In the genomic region with DNA sequence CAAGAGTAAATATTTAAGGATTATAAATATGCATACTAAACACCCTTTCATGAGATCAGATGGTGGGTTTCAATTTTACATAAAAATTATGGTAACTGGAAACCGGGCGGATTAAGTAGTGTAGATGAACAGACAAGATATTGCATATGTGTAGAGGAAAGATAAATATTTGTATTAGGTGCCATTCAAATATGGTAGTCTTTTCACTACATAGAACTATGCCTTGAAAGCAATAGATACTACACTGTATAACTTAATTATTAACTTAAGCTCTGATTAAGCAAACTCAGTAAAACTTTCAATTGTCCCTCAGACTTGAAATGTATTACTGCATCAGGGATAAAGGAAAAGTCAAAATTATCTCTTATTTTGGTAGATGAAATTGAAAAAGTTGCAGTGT, we compare ENCODE assay signal across 14 cellular contexts. TPM values are rescaled to one million over a fixed set of nuclear protein-coding genes. Genes with fewer than 3 reads are reported as not detected.
DNase-seq lines count a peak whose midpoint lies in the region; ATAC-seq and TF ChIP-seq lines count a peak whose summit lies in the region.
"Had no signal": no experiment of that assay in that cellular context is flagged by ENCODE, and none has a peak within 500 bp of the region (broad histone marks: within the 10 kb centered on the region; RNA-seq: fewer than 3 reads in every experiment).

No MANE protein-coding gene starts in this region.

- H4K20me1 ChIP-seq in GM23248 (ENCODE audit: insufficient read depth) = no peaks in the 10 kb centered on the region

- no peaks in the 10 kb centered on the region for H3K9me3 ChIP-seq in GM23248 (ENCODE audit: low read depth)
- H3K9me3 ChIP-seq in SJSA1 (replicated peaks) = no peaks in the 10 kb centered on the region
- H3K9me3 ChIP-seq in iPS-20b (ENCODE audit: insufficient read depth, low read depth, low read length) = no peaks in the 10 kb centered on the region
- H3K9me3 ChIP-seq in skeletal muscle satellite cell (replicated peaks; ENCODE audit: low read length) = no peaks in the 10 kb centered on the region

- TF ChIP-seq CTCF in GM10248 (IDR thresholded peaks at IDR 0.05; ENCODE audit: control extremely low read depth, extremely low read depth, low read depth, missing control alignments) = no peak

- POLR2A ChIA-PET in GM10248 (lab: Yijun Ruan, JAX) = no interaction called here

- in situ Hi-C loops in GM23248 (cut with MboI) = loop anchor here (25.0 kb wide), 1 partner anchor 541 kb away; a partner anchor contains a TSS

- 0 out of 2 replicates have a peak overlapping the region, but pooled peaks have one; percentile 49 for H3K27ac ChIP-seq in GM23248
- no peak overlapping the region for H3K27ac ChIP-seq in SJSA1
- H3K27ac ChIP-seq in iPS-20b (ENCODE audit: low read length) = no peak overlapping the region
- H3K27ac ChIP-seq: KMS-11 had no signal

- no peak overlapping the region for H2AFZ ChIP-seq in GM23248

- TF ChIP-seq POLR2A in GM18505 (IDR thresholded peaks at IDR 0.05; ENCODE audit: borderline replicate concordance, extremely low read depth, insufficient read depth, insufficient read length) = no peak

- H3K9ac ChIP-seq in GM23248 = peak overlapping the region; percentile 85
- no peak overlapping the region for H3K9ac ChIP-seq in iPS-20b (ENCODE audit: low read depth, low read length)
- H3K9ac ChIP-seq in skeletal muscle satellite cell (ENCODE audit: low read depth, low read length) = peak overlapping the region; percentile 83
- H3K9ac ChIP-seq: KMS-11 had no signal

- peak overlapping the region; percentile 99 for H3K4me3 ChIP-seq in GM23248
- peak overlapping the region; percentile 86; the same call in 1 of the 2 replicates for H3K4me3 ChIP-seq in SJSA1
- 0 out of 2 replicates have a peak overlapping the region, but pooled peaks have one; percentile 100 for H3K4me3 ChIP-seq in iPS-20b (ENCODE audit: low read length)
- peak overlapping the region; percentile 73 for H3K4me3 ChIP-seq in skeletal muscle satellite cell (ENCODE audit: low read length)

- H3K4me2 ChIP-seq in GM23248 (ENCODE audit: unreplicated experiment) (peak overlapping the region; percentile 99), skeletal muscle satellite cell (ENCODE audit: low read length) (peak overlapping the region; percentile 99)
- H3K4me2 ChIP-seq: KMS-11 had no signal

- no peaks in the 10 kb centered on the region for H3K27me3 ChIP-seq in GM23248 (replicated peaks; ENCODE audit: insufficient read depth)
- no peaks in the 10 kb centered on the region for H3K27me3 ChIP-seq in SJSA1 (replicated peaks)
- H3K27me3 ChIP-seq in iPS-20b (ENCODE audit: insufficient read depth, low read length) = peaks cover 8% of the 10 kb centered on the region; the same call in 1 of the 2 replicates
- no peaks in the 10 kb centered on the region for H3K27me3 ChIP-seq in skeletal muscle satellite cell (ENCODE audit: control insufficient read depth, insufficient read depth, low read length)

- H3K79me2 ChIP-seq in GM23248 (ENCODE audit: insufficient read depth) = peaks cover 63% of the 10 kb centered on the region

- 34 to 39% methylated on average over 2 of the region's 2 CpGs for WGBS in GM23248 (ENCODE audit: low coverage in 1 of 2, low lambda C conversion rate in 2 of 2, missing lambda C conversion rate in 2 of 2), 2 experiments

- peaks cover 35% of the 10 kb centered on the region for H3K4me1 ChIP-seq in GM23248 (ENCODE audit: insufficient read depth)
- H3K4me1 ChIP-seq in SJSA1 (replicated peaks) = peaks cover 44% of the 10 kb centered on the region
- H3K4me1 ChIP-seq in iPS-20b (ENCODE audit: insufficient read depth, low read length) = peaks cover 16% of the 10 kb centered on the region
- peaks cover 45% of the 10 kb centered on the region for H3K4me1 ChIP-seq in skeletal muscle satellite cell (ENCODE audit: control insufficient read depth, insufficient read depth, low read length)

- ATAC-seq in GM21619 (IDR thresholded peaks at IDR 0.05; ENCODE audit: unreplicated experiment) (no peak), GM18505 (IDR thresholded peaks at IDR 0.05; ENCODE audit: unreplicated experiment) (no peak)
- ATAC-seq: activated CD8-positive, alpha-beta T cell treated with anti-CD3 and anti-CD28 coated beads for 36 hours had no signal

- DNase-seq in GM23248 (no peak), SJSA1 (ENCODE audit: low read depth in 1 of 2, low spot score in 2 of 2) (no peak), cerebellum (ENCODE audit: low spot score) (no peak), GM10248 (ENCODE audit: extremely low spot score) (no peak)
- DNase-seq: activated CD8-positive, alpha-beta T cell treated with anti-CD3 and anti-CD28 coated beads for 36 hours; activated naive CD4-positive, alpha-beta T cell; NCI-H2081; stimulated activated CD4-positive, alpha-beta T cell treated with anti-CD3 and anti-CD28 coated beads, Interleukin-4, amount 100 ng/mL, for 1 hour had no signal

- H3F3A ChIP-seq in GM23248 (ENCODE audit: insufficient read depth) = peaks cover 22% of the 10 kb centered on the region

- CTCF ChIA-PET in GM10248 (lab: Yijun Ruan, JAX) = interaction anchor here (1.6 kb wide), 1 partner anchor 13 kb away, joined by 4 read pairs; no protein-coding TSS in a partner anchor

- no peaks in the 10 kb centered on the region for H3K9me2 ChIP-seq in GM23248 (ENCODE audit: insufficient read depth)

- H3K36me3 ChIP-seq in GM23248 (ENCODE audit: low read depth) (0 out of 2 replicates have a peak, but pooled peaks cover 11% of the 10 kb centered on the region), SJSA1 (peaks cover 45% of the 10 kb centered on the region), iPS-20b (ENCODE audit: insufficient read depth, low read depth, low read length) (peaks cover 20% of the 10 kb centered on the region), skeletal muscle satellite cell (ENCODE audit: insufficient read depth, low read length) (peaks cover 13% of the 10 kb centered on the region)

RNA-seq across cellular contexts. Expression of a gene that starts 1.9 kb away (rescaled TPM):
- 13.3 and 21.2 TPM in 2 replicates for total RNA-seq in GM23248 (2014; rRNA removed; shearing (Covaris generic))
- 5.7 and 7.8 TPM in 2 replicates for polyA plus RNA-seq in GM23248 (2016; fragmentation: Nextera tagmentation; extraction: Ambion mirVana)
- 8.5 and 16.1 TPM in 2 replicates for total RNA-seq in SJSA1 (2014; rRNA removed; shearing (Covaris generic))
- 6.6 and 8.1 TPM in 2 replicates for total RNA-seq in skeletal muscle satellite cell (2012; rRNA removed)
- 13.2 TPM for total RNA-seq in cerebellum
- total RNA-seq: activated CD8-positive, alpha-beta T cell treated with anti-CD3 and anti-CD28 coated beads for 36 hours; OCI-LY7 had no signal

RNA-seq across cellular contexts. Expression of a gene that starts 10.0 kb away (rescaled TPM):
- 70.0 and 70.1 TPM in 2 replicates for total RNA-seq in GM23248 (2014; rRNA removed; shearing (Covaris generic))
- polyA plus RNA-seq in GM23248 (2016; fragmentation: Nextera tagmentation; extraction: Ambion mirVana) = 65.6 and 67.9 TPM in 2 replicates
- total RNA-seq in SJSA1 (2014; rRNA removed; shearing (Covaris generic)) = 54.8 and 86.1 TPM in 2 replicates
- total RNA-seq in skeletal muscle satellite cell (2012; rRNA removed) = 45.7 and 46.1 TPM in 2 replicates
- 76.9 TPM for total RNA-seq in cerebellum
